Comparison of ENCODE assay signal across 12 cellular contexts in the genomic region with DNA sequence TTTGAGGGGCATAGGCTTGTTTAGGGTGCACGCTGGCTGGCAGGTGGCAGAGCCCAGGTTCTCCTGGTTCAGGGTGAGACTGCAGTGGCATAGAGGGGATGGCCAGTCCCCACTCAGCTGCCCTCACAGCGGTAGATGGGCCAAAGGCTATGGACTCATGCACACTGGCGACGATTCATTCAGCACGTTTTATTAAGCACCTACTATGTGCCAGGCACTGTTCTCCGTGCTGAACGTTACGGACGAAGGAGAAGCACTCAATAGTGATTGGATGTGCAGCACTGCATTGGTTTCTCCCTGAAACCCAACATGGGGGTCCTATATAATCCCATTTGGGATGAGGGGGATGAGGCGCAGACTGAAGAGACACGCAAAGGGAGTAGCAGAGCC. TPM values are rescaled to one million over a fixed set of nuclear protein-coding genes. Genes with fewer than 3 reads are reported as not detected.
DNase-seq lines count a peak whose midpoint lies in the region; FAIRE-seq and TF ChIP-seq lines count a peak whose summit lies in the region.
"Had no signal": no experiment of that assay in that cellular context is flagged by ENCODE, and none has a peak within 500 bp of the region (broad histone marks: within the 10 kb centered on the region; RNA-seq: fewer than 3 reads in every experiment).

No MANE protein-coding gene starts in this region.

- H3K4me3 ChIP-seq in A673 (ENCODE audit: low read depth, low read length, poor library complexity, severe bottlenecking), result no peak overlapping the region
- H3K4me3 ChIP-seq in adrenal gland, result no peak overlapping the region
- H3K4me3 ChIP-seq in keratinocyte (ENCODE audit: control insufficient read depth in 2 of 3, extremely low read depth in 1 of 3, insufficient read depth in 2 of 3, low read depth in 1 of 3, low read length in 3 of 3), result no peak overlapping the region
- no peak overlapping the region for H3K4me3 ChIP-seq in rectal smooth muscle tissue (ENCODE audit: low read length)
- H3K4me3 ChIP-seq in small intestine (ENCODE audit: low read depth in 1 of 2, low read length in 2 of 2), result no peak overlapping the region
- H3K4me3 ChIP-seq: GM12878 had no signal

- H3K9ac ChIP-seq in keratinocyte (ENCODE audit: control insufficient read depth, extremely low read depth, insufficient read depth, low read length) (no peak overlapping the region), rectal smooth muscle tissue (ENCODE audit: low read length) (no peak overlapping the region)

- POLR2A ChIA-PET in A673 (lab: Charles Lee; ENCODE audit: low non-redundant PET), result no interaction called here

- H3K4me1 ChIP-seq in A673 (ENCODE audit: insufficient read depth, low read length, poor library complexity, severe bottlenecking) (peaks cover 23% of the 10 kb centered on the region), adrenal gland (replicated peaks in 1 of 2) (peaks cover 78 to 88% of the 10 kb centered on the region in 2 donors), keratinocyte (ENCODE audit: control insufficient read depth, extremely low read depth, insufficient read depth, low read length) (peaks cover 28% of the 10 kb centered on the region), rectal smooth muscle tissue (ENCODE audit: control insufficient read depth, insufficient read depth, low read length) (peaks cover 42% of the 10 kb centered on the region), small intestine (ENCODE audit: control insufficient read depth in 2 of 2, insufficient read depth in 1 of 2, low read depth in 1 of 2, low read length in 1 of 2) (no peaks in the 10 kb centered on the region)

- no peak overlapping the region for H3K4me2 ChIP-seq in keratinocyte (ENCODE audit: control insufficient read depth, extremely low read depth, insufficient read depth, low read depth, low read length)

- TF ChIP-seq CTCF in A673 (conservative IDR thresholded peaks at IDR 0.05; ENCODE audit: low read depth, low read length), result no peak
- no peak for TF ChIP-seq CTCF in adrenal gland (IDR thresholded peaks at IDR 0.05)
- no peak for TF ChIP-seq CTCF in keratinocyte (optimal IDR thresholded peaks at IDR 0.05 in 1 of 3, IDR thresholded peaks at IDR 0.05 in 1 of 3, conservative IDR thresholded peaks at IDR 0.05 in 1 of 3; ENCODE audit: extremely low read depth in 1 of 3, insufficient read depth in 2 of 3, low read length in 3 of 3)
- no peak for TF ChIP-seq CTCF in D721Med (IDR thresholded peaks at IDR 0.05; ENCODE audit: insufficient read depth, missing control alignments)

- H2AFZ ChIP-seq in keratinocyte (ENCODE audit: control insufficient read depth, low read length), result no peak overlapping the region

- no peak for TF ChIP-seq POLR2A in adrenal gland (IDR thresholded peaks at IDR 0.05)

- H3K27me3 ChIP-seq in A673 (replicated peaks; ENCODE audit: insufficient read depth, low read depth, low read length, poor library complexity), result no peaks in the 10 kb centered on the region
- H3K27me3 ChIP-seq in adrenal gland, result no peaks in the 10 kb centered on the region
- no peaks in the 10 kb centered on the region for H3K27me3 ChIP-seq in keratinocyte (ENCODE audit: control insufficient read depth, extremely low read depth, insufficient read depth, low read length)
- H3K27me3 ChIP-seq in rectal smooth muscle tissue (ENCODE audit: control insufficient read depth, insufficient read depth, low read length), result peaks cover 2% of the 10 kb centered on the region
- H3K27me3 ChIP-seq in small intestine (ENCODE audit: control insufficient read depth in 2 of 2, insufficient read depth in 2 of 2, low read length in 2 of 2), result no peaks in the 10 kb centered on the region

- peaks cover 8% of the 10 kb centered on the region for H4K20me1 ChIP-seq in keratinocyte (ENCODE audit: control insufficient read depth, extremely low read depth, insufficient read depth, low read length)

- FAIRE-seq in keratinocyte (lab: Jason Lieb, UNC), result peak; percentile 26
- no peak for FAIRE-seq in small intestine (lab: Jason Lieb, UNC)
- no peak for FAIRE-seq in D721Med (lab: Jason Lieb, UNC)
- FAIRE-seq: GM12878 had no signal

- peaks cover 66% of the 10 kb centered on the region for H3K79me2 ChIP-seq in keratinocyte (ENCODE audit: control insufficient read depth, insufficient read depth, low read length)

- no peaks in the 10 kb centered on the region for H3K9me1 ChIP-seq in keratinocyte (ENCODE audit: control insufficient read depth, extremely low read depth, insufficient read depth, low read length)

- dilution Hi-C loops in keratinocyte (cut with MboI; ENCODE audit: extremely low pct_ligation_motif_present, low sequenced_read_pairs), result no loop called here

- H3K36me3 ChIP-seq in A673 (ENCODE audit: insufficient read depth, low read length, poor library complexity, severe bottlenecking) (no peaks in the 10 kb centered on the region), adrenal gland (replicated peaks in 1 of 2) (no peaks in the 10 kb centered on the region), keratinocyte (ENCODE audit: control insufficient read depth in 2 of 2, extremely low read depth in 1 of 2, insufficient read depth in 2 of 2, low read length in 2 of 2) (no peaks in the 10 kb centered on the region), rectal smooth muscle tissue (ENCODE audit: control insufficient read depth, insufficient read depth, low read length) (no peaks in the 10 kb centered on the region), small intestine (ENCODE audit: control insufficient read depth in 2 of 2, insufficient read depth in 2 of 2, low read length in 2 of 2) (no peaks in the 10 kb centered on the region)

- no peaks in the 10 kb centered on the region for H3K9me3 ChIP-seq in A673 (ENCODE audit: low read depth, low read length, poor library complexity, severe bottlenecking)
- no peaks in the 10 kb centered on the region for H3K9me3 ChIP-seq in adrenal gland (replicated peaks in 1 of 3)
- no peaks in the 10 kb centered on the region for H3K9me3 ChIP-seq in keratinocyte (ENCODE audit: control insufficient read depth, low read depth, low read length)
- no peaks in the 10 kb centered on the region for H3K9me3 ChIP-seq in small intestine (ENCODE audit: control insufficient read depth, low read depth)

- no TSS peak for BruUV-seq in A673 (replicated peaks; lab: Mats Ljungman, UMichigan)

- CTCF ChIA-PET in A673 (lab: Charles Lee), result interaction anchor here (0.5 kb wide), 1 partner anchor 70 kb away, joined by 3 read pairs; no protein-coding TSS in a partner anchor

- intact Hi-C loops in A673 (cut with micrococcal nuclease; ENCODE audit: unreplicated experiment), result no loop called here
- intact Hi-C loops in adrenal gland (cut with DNase I), result no loop called here

- 63 to 78% (median 71%) methylated on average over 10 to 11 of the region's 11 CpGs for WGBS in adrenal gland, 4 donors
- WGBS in small intestine, 3 donors, result 81 to 94% (median 93%) methylated on average over 11 of the region's 11 CpGs

- H3K27ac ChIP-seq in A673 (ENCODE audit: low read depth, low read length, poor library complexity, severe bottlenecking) (peak overlapping the region; percentile 59), adrenal gland (peak overlapping the region; percentile 54 to 97 (median 89)), keratinocyte (ENCODE audit: control insufficient read depth, insufficient read depth, low read length) (no peak overlapping the region), rectal smooth muscle tissue (ENCODE audit: low read depth, low read length) (peak overlapping the region; percentile 70), small intestine (ENCODE audit: low read depth in 1 of 2, low read length in 1 of 2) (peak overlapping the region in 1 of 2 donors; percentile 63)

- no peak for DNase-seq in A673 (ENCODE audit: low spot score)
- no peak for DNase-seq in adrenal gland
- no peak for DNase-seq in keratinocyte (ENCODE audit: low read depth, low spot score)
- no peak for DNase-seq in GDM1 (lab: John Stamatoyannopoulos, UW)
- no peak for DNase-seq in NCI-H345 treated with DMSO at 0.1 percent for 48 hours (lab: John Stamatoyannopoulos, UW; ENCODE audit: unreplicated experiment)
- no peak for DNase-seq in small intestine
- no peak for DNase-seq in D721Med (ENCODE audit: insufficient read length, low spot score)
- DNase-seq: activated T-cell treated with anti-CD3 and anti-CD28 coated beads, Interleukin-2, amount 50 U/mL, for 1 hour; DMS79; NCI-H2107 had no signal

RNA-seq across cellular contexts. Expression of gene GLIS2, which starts 8.6 kb away (rescaled TPM):
- total RNA-seq in A673 (2021) (10.6 and 15.4 TPM in 2 replicates), adrenal gland (10 to 100 TPM; 11.9 to 36.2 (median 18.6) TPM)
- polyA plus RNA-seq in adrenal gland (10 to 100 TPM in 2 of 3 donors, 1 to 10 TPM in 1; 2.0 to 16.7 (median 13.4) TPM), keratinocyte (0.63 to 2.3 TPM (median 1.0 TPM) in 3 replicates), small intestine (1 to 10 TPM in 2 of 3 donors, under 1 TPM in 1; 0.22 to 3.6 (median 1.1) TPM)
- 1.1 TPM for polyA plus RNA-seq in keratinocyte (2011; ENCODE audit: low read depth)
- polyA plus RNA-seq in keratinocyte (2011; cell fraction: cytosol; rRNA removed), result 1.6 and 3.7 TPM in 2 replicates
- polyA plus RNA-seq in keratinocyte (2011; cell fraction: nucleus; rRNA removed), result 4.6 and 5.9 TPM in 2 replicates
- polyA plus RNA-seq in keratinocyte (2012; ENCODE audit: low replicate concordance), result 2.9 and 5.1 TPM in 2 replicates
- 1.7 to 9.7 TPM (median 1.9 TPM) in 3 replicates for polyA minus RNA-seq in keratinocyte
- polyA minus RNA-seq in keratinocyte (2011; cell fraction: cytosol; rRNA and poly(A)+ RNA removed), result 6.5 TPM
- polyA minus RNA-seq in keratinocyte (2011; cell fraction: nucleus; rRNA and poly(A)+ RNA removed), result 2.2 TPM in 2 replicates

RNA-seq across cellular contexts. Expression of gene PAM16, which starts 26.6 kb away (rescaled TPM):
- total RNA-seq in A673 (2021), result 89.7 and 90.3 TPM in 2 replicates
- total RNA-seq in adrenal gland, result 10 to 100 TPM; 35.5 to 68.8 (median 54.0) TPM
- polyA plus RNA-seq in adrenal gland, result 100 to 1,000 TPM in 2 of 3 donors, 10 to 100 TPM in 1; 25.0 to 310 (median 285) TPM
- 25.0 to 41.2 TPM (median 32.7 TPM) in 3 replicates for polyA plus RNA-seq in keratinocyte
- 22.4 TPM for polyA plus RNA-seq in keratinocyte (2011; ENCODE audit: low read depth)
- 15.6 and 27.6 TPM in 2 replicates for polyA plus RNA-seq in keratinocyte (2011; cell fraction: cytosol; rRNA removed)
- 29.2 and 38.2 TPM in 2 replicates for polyA plus RNA-seq in keratinocyte (2011; cell fraction: nucleus; rRNA removed)
- 33.9 and 36.4 TPM in 2 replicates for polyA plus RNA-seq in keratinocyte (2012; ENCODE audit: low replicate concordance)
- polyA minus RNA-seq in keratinocyte, result 7.3 to 8.6 TPM (median 8.0 TPM) in 3 replicates
- polyA minus RNA-seq in keratinocyte (2011; cell fraction: cytosol; rRNA and poly(A)+ RNA removed), result 15.9 TPM
- polyA minus RNA-seq in keratinocyte (2011; cell fraction: nucleus; rRNA and poly(A)+ RNA removed), result 9.5 and 11.3 TPM in 2 replicates
- polyA plus RNA-seq in small intestine, result 10 to 100 TPM; 63.0 to 98.4 (median 76.0) TPM

RNA-seq across cellular contexts. Expression of gene VASN, which starts 47.2 kb away (rescaled TPM):
- total RNA-seq in A673 (2021) (5.4 and 6.6 TPM in 2 replicates), adrenal gland (10 to 100 TPM; 16.1 to 44.7 (median 27.4) TPM)
- polyA plus RNA-seq in adrenal gland (10 to 100 TPM in 2 of 3 donors, under 1 TPM in 1; 0.77 to 23.9 (median 15.5) TPM), keratinocyte (0.37 to 1.1 TPM (median 0.46 TPM) in 3 replicates), small intestine (10 to 100 TPM in 1 of 3 donors, under 1 TPM in 2; 0.45 to 11.4 (median 0.81) TPM)
- polyA plus RNA-seq in keratinocyte (2011; ENCODE audit: low read depth), result 4.4 TPM
- polyA plus RNA-seq in keratinocyte (2011; cell fraction: cytosol; rRNA removed), result 0.29 and 0.88 TPM in 2 replicates
- 2.5 and 3.9 TPM in 2 replicates for polyA plus RNA-seq in keratinocyte (2011; cell fraction: nucleus; rRNA removed)
- polyA plus RNA-seq in keratinocyte (2012; ENCODE audit: low replicate concordance), result 0.71 and 6.3 TPM in 2 replicates
- 0.59 to 0.99 TPM (median 0.80 TPM) in 3 replicates for polyA minus RNA-seq in keratinocyte
- polyA minus RNA-seq in keratinocyte (2011; cell fraction: cytosol; rRNA and poly(A)+ RNA removed), result 2.7 TPM
- 3.3 and 3.5 TPM in 2 replicates for polyA minus RNA-seq in keratinocyte (2011; cell fraction: nucleus; rRNA and poly(A)+ RNA removed)

RNA-seq across cellular contexts. Expression of gene TFAP4, which starts 51.7 kb away (rescaled TPM):
- 41.5 and 42.4 TPM in 2 replicates for total RNA-seq in A673 (2021)
- total RNA-seq in adrenal gland, result 10 to 100 TPM in 2 of 8 donors, 1 to 10 TPM in 6; 2.5 to 15.4 (median 6.4) TPM
- polyA plus RNA-seq in adrenal gland, result 10 to 100 TPM in 1 of 3 donors, 1 to 10 TPM in 2; 3.3 to 10.3 (median 4.5) TPM
- 4.9 to 9.2 TPM (median 6.7 TPM) in 3 replicates for polyA plus RNA-seq in keratinocyte
- 6.1 TPM for polyA plus RNA-seq in keratinocyte (2011; ENCODE audit: low read depth)
- polyA plus RNA-seq in keratinocyte (2011; cell fraction: cytosol; rRNA removed), result 2.0 and 3.6 TPM in 2 replicates
- polyA plus RNA-seq in keratinocyte (2011; cell fraction: nucleus; rRNA removed), result 3.5 and 4.4 TPM in 2 replicates
- polyA plus RNA-seq in keratinocyte (2012; ENCODE audit: low replicate concordance), result 5.0 and 10.4 TPM in 2 replicates
- 7.8 to 17.9 TPM (median 17.2 TPM) in 3 replicates for polyA minus RNA-seq in keratinocyte
- polyA minus RNA-seq in keratinocyte (2011; cell fraction: cytosol; rRNA and poly(A)+ RNA removed), result 14.8 TPM
- 2.0 and 2.8 TPM in 2 replicates for polyA minus RNA-seq in keratinocyte (2011; cell fraction: nucleus; rRNA and poly(A)+ RNA removed)
- polyA plus RNA-seq in small intestine, result 10 to 100 TPM in 1 of 3 donors, 1 to 10 TPM in 2; 4.2 to 14.7 (median 5.4) TPM
